1 cellular context compared by ENCODE assay signal in the genomic region with DNA sequence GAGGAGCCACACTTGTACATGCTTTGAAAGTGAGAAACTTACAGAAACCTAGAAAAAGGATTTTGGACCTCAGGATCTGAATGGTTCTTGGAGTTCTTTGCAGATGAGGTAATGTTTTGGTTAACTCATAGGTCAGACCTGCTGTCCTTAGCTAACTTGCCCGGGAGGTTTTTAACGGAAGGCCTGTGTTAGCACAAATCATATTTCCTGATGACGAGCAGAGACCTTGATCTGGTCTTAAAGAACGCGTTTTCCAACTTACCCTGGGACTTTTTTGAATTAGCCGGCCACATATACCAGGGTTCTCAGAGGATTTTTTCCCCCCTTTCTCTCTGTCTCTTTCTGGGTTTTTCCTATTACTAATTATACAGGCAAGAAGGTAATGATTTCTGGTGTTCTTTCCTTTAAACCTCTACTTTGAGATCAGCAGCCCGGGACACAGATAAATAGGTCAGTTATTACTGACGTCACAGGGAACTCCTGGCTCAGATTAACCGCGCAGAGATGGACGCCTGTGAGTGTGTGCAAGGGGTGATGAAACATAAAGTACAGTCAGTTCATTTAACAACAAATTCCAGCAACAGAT.
TF ChIP-seq lines count a peak whose summit lies in the region.

No MANE protein-coding gene starts in this region.

TF ChIP-seq in HepG2, 621 proteins besides CTCF, POLR2A, EP300 and RAD21 (continued from another document and continues in another):
- no peak for TF ChIP-seq ATM (IDR thresholded peaks at IDR 0.05; ENCODE audit: borderline replicate concordance)
- peak; percentile 80 for TF ChIP-seq NCOA2 (CRISPR knock-in tag; IDR thresholded peaks at IDR 0.05)
- TF ChIP-seq MEIS1 (CRISPR knock-in tag; IDR thresholded peaks at IDR 0.05; ENCODE audit: borderline replicate concordance) = no peak
- TF ChIP-seq JDP2 (CRISPR knock-in tag; IDR thresholded peaks at IDR 0.05; ENCODE audit: borderline replicate concordance) = no peak
- no peak for TF ChIP-seq ZNF282 (IDR thresholded peaks at IDR 0.05; ENCODE audit: partially characterized antibody)
- TF ChIP-seq MXD4 (CRISPR knock-in tag; IDR thresholded peaks at IDR 0.05) = no peak
- no peak for TF ChIP-seq ESRRA (CRISPR knock-in tag; IDR thresholded peaks at IDR 0.05; ENCODE audit: low read depth)
- TF ChIP-seq, protein P1, sequence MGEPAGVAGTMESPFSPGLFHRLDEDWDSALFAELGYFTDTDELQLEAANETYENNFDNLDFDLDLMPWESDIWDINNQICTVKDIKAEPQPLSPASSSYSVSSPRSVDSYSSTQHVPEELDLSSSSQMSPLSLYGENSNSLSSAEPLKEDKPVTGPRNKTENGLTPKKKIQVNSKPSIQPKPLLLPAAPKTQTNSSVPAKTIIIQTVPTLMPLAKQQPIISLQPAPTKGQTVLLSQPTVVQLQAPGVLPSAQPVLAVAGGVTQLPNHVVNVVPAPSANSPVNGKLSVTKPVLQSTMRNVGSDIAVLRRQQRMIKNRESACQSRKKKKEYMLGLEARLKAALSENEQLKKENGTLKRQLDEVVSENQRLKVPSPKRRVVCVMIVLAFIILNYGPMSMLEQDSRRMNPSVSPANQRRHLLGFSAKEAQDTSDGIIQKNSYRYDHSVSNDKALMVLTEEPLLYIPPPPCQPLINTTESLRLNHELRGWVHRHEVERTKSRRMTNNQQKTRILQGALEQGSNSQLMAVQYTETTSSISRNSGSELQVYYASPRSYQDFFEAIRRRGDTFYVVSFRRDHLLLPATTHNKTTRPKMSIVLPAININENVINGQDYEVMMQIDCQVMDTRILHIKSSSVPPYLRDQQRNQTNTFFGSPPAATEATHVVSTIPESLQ (CRISPR knock-in tag; conservative IDR thresholded peaks at IDR 0.05) = no peak
- TF ChIP-seq ZFX (CRISPR knock-in tag; IDR thresholded peaks at IDR 0.05; ENCODE audit: low read depth) = peak; percentile 46
- TF ChIP-seq, protein P2, sequence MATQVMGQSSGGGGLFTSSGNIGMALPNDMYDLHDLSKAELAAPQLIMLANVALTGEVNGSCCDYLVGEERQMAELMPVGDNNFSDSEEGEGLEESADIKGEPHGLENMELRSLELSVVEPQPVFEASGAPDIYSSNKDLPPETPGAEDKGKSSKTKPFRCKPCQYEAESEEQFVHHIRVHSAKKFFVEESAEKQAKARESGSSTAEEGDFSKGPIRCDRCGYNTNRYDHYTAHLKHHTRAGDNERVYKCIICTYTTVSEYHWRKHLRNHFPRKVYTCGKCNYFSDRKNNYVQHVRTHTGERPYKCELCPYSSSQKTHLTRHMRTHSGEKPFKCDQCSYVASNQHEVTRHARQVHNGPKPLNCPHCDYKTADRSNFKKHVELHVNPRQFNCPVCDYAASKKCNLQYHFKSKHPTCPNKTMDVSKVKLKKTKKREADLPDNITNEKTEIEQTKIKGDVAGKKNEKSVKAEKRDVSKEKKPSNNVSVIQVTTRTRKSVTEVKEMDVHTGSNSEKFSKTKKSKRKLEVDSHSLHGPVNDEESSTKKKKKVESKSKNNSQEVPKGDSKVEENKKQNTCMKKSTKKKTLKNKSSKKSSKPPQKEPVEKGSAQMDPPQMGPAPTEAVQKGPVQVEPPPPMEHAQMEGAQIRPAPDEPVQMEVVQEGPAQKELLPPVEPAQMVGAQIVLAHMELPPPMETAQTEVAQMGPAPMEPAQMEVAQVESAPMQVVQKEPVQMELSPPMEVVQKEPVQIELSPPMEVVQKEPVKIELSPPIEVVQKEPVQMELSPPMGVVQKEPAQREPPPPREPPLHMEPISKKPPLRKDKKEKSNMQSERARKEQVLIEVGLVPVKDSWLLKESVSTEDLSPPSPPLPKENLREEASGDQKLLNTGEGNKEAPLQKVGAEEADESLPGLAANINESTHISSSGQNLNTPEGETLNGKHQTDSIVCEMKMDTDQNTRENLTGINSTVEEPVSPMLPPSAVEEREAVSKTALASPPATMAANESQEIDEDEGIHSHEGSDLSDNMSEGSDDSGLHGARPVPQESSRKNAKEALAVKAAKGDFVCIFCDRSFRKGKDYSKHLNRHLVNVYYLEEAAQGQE (IDR thresholded peaks at IDR 0.05; ENCODE audit: borderline replicate concordance in 1 of 2, low read depth in 1 of 2, low read length in 2 of 2) = no peak
- TF ChIP-seq PITX1 (CRISPR knock-in tag; IDR thresholded peaks at IDR 0.05) = no peak
- no peak for TF ChIP-seq PHF5A (CRISPR knock-in tag; IDR thresholded peaks at IDR 0.05; ENCODE audit: low read depth, unreplicated experiment)
- no peak for TF ChIP-seq TP53 (CRISPR knock-in tag; conservative IDR thresholded peaks at IDR 0.05)
- TF ChIP-seq ZNF343 (CRISPR knock-in tag; IDR thresholded peaks at IDR 0.05) = no peak
- no peak for TF ChIP-seq FOXC1 (CRISPR knock-in tag; IDR thresholded peaks at IDR 0.05; ENCODE audit: borderline replicate concordance)
- no peak for TF ChIP-seq HOXA9 (CRISPR knock-in tag; IDR thresholded peaks at IDR 0.05; ENCODE audit: borderline replicate concordance)
- no peak for TF ChIP-seq TOE1 (CRISPR knock-in tag; IDR thresholded peaks at IDR 0.05)
- TF ChIP-seq CREM (IDR thresholded peaks at IDR 0.05) = peak; percentile 78
- TF ChIP-seq CREM (CRISPR knock-in tag; IDR thresholded peaks at IDR 0.05) = no peak
- no peak for TF ChIP-seq ZNF333 (CRISPR knock-in tag; IDR thresholded peaks at IDR 0.05; ENCODE audit: borderline replicate concordance)
- TF ChIP-seq, protein P3, sequence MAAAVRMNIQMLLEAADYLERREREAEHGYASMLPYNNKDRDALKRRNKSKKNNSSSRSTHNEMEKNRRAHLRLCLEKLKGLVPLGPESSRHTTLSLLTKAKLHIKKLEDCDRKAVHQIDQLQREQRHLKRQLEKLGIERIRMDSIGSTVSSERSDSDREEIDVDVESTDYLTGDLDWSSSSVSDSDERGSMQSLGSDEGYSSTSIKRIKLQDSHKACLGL (CRISPR knock-in tag; IDR thresholded peaks at IDR 0.05) = no peak
- TF ChIP-seq SIN3A (IDR thresholded peaks at IDR 0.05; ENCODE audit: borderline replicate concordance, low read depth, low read length) = no peak
- peak; percentile 52; the same call in 1 of the 2 replicates for TF ChIP-seq SALL1 (CRISPR knock-in tag; IDR thresholded peaks at IDR 0.05)
- TF ChIP-seq, protein P4, sequence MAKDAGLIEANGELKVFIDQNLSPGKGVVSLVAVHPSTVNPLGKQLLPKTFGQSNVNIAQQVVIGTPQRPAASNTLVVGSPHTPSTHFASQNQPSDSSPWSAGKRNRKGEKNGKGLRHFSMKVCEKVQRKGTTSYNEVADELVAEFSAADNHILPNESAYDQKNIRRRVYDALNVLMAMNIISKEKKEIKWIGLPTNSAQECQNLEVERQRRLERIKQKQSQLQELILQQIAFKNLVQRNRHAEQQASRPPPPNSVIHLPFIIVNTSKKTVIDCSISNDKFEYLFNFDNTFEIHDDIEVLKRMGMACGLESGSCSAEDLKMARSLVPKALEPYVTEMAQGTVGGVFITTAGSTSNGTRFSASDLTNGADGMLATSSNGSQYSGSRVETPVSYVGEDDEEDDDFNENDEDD (CRISPR knock-in tag; IDR thresholded peaks at IDR 0.05; ENCODE audit: borderline replicate concordance) = no peak
- TF ChIP-seq ZZZ3 (CRISPR knock-in tag; IDR thresholded peaks at IDR 0.05; ENCODE audit: borderline replicate concordance) = no peak
- TF ChIP-seq, protein P5, sequence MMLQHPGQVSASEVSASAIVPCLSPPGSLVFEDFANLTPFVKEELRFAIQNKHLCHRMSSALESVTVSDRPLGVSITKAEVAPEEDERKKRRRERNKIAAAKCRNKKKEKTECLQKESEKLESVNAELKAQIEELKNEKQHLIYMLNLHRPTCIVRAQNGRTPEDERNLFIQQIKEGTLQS (CRISPR knock-in tag; IDR thresholded peaks at IDR 0.05) = peak; percentile 61; the same call in 1 of the 2 replicates
- TF ChIP-seq ZNF44 (CRISPR knock-in tag; IDR thresholded peaks at IDR 0.05) = no peak
- no peak for TF ChIP-seq SUZ12 (IDR thresholded peaks at IDR 0.05; ENCODE audit: low read depth, low read length)
- TF ChIP-seq GZF1 (CRISPR knock-in tag; IDR thresholded peaks at IDR 0.05) = no peak
- no peak for TF ChIP-seq ZFP41 (CRISPR knock-in tag; IDR thresholded peaks at IDR 0.05; ENCODE audit: borderline replicate concordance)
- TF ChIP-seq, protein P6, sequence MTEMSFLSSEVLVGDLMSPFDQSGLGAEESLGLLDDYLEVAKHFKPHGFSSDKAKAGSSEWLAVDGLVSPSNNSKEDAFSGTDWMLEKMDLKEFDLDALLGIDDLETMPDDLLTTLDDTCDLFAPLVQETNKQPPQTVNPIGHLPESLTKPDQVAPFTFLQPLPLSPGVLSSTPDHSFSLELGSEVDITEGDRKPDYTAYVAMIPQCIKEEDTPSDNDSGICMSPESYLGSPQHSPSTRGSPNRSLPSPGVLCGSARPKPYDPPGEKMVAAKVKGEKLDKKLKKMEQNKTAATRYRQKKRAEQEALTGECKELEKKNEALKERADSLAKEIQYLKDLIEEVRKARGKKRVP (CRISPR knock-in tag; IDR thresholded peaks at IDR 0.05) = no peak
- no peak for TF ChIP-seq ZFP36L1 (CRISPR knock-in tag; IDR thresholded peaks at IDR 0.05)
- no peak for TF ChIP-seq ZFP1 (CRISPR knock-in tag; IDR thresholded peaks at IDR 0.05)
- TF ChIP-seq ZBTB21 (CRISPR knock-in tag; IDR thresholded peaks at IDR 0.05) = peak; percentile 58
- TF ChIP-seq, protein P7, sequence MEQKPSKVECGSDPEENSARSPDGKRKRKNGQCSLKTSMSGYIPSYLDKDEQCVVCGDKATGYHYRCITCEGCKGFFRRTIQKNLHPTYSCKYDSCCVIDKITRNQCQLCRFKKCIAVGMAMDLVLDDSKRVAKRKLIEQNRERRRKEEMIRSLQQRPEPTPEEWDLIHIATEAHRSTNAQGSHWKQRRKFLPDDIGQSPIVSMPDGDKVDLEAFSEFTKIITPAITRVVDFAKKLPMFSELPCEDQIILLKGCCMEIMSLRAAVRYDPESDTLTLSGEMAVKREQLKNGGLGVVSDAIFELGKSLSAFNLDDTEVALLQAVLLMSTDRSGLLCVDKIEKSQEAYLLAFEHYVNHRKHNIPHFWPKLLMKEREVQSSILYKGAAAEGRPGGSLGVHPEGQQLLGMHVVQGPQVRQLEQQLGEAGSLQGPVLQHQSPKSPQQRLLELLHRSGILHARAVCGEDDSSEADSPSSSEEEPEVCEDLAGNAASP (CRISPR knock-in tag; IDR thresholded peaks at IDR 0.05; ENCODE audit: borderline replicate concordance) = peak; percentile 92; the same call in 1 of the 2 replicates
- TF ChIP-seq SP1 (IDR thresholded peaks at IDR 0.05) = no peak
- no peak for TF ChIP-seq SP1 (CRISPR knock-in tag; IDR thresholded peaks at IDR 0.05)
- TF ChIP-seq, protein P8, sequence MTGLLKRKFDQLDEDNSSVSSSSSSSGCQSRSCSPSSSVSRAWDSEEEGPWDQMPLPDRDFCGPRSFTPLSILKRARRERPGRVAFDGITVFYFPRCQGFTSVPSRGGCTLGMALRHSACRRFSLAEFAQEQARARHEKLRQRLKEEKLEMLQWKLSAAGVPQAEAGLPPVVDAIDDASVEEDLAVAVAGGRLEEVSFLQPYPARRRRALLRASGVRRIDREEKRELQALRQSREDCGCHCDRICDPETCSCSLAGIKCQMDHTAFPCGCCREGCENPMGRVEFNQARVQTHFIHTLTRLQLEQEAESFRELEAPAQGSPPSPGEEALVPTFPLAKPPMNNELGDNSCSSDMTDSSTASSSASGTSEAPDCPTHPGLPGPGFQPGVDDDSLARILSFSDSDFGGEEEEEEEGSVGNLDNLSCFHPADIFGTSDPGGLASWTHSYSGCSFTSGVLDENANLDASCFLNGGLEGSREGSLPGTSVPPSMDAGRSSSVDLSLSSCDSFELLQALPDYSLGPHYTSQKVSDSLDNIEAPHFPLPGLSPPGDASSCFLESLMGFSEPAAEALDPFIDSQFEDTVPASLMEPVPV (CRISPR knock-in tag; IDR thresholded peaks at IDR 0.05) = no peak
- TF ChIP-seq, protein P9, sequence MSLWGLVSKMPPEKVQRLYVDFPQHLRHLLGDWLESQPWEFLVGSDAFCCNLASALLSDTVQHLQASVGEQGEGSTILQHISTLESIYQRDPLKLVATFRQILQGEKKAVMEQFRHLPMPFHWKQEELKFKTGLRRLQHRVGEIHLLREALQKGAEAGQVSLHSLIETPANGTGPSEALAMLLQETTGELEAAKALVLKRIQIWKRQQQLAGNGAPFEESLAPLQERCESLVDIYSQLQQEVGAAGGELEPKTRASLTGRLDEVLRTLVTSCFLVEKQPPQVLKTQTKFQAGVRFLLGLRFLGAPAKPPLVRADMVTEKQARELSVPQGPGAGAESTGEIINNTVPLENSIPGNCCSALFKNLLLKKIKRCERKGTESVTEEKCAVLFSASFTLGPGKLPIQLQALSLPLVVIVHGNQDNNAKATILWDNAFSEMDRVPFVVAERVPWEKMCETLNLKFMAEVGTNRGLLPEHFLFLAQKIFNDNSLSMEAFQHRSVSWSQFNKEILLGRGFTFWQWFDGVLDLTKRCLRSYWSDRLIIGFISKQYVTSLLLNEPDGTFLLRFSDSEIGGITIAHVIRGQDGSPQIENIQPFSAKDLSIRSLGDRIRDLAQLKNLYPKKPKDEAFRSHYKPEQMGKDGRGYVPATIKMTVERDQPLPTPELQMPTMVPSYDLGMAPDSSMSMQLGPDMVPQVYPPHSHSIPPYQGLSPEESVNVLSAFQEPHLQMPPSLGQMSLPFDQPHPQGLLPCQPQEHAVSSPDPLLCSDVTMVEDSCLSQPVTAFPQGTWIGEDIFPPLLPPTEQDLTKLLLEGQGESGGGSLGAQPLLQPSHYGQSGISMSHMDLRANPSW (CRISPR knock-in tag; IDR thresholded peaks at IDR 0.05; ENCODE audit: borderline replicate concordance) = no peak
- no peak for TF ChIP-seq KDM2A (CRISPR knock-in tag; IDR thresholded peaks at IDR 0.05; ENCODE audit: borderline replicate concordance, low read depth)
- TF ChIP-seq ZNF121 (CRISPR knock-in tag; IDR thresholded peaks at IDR 0.05) = no peak
- TF ChIP-seq, protein P10, sequence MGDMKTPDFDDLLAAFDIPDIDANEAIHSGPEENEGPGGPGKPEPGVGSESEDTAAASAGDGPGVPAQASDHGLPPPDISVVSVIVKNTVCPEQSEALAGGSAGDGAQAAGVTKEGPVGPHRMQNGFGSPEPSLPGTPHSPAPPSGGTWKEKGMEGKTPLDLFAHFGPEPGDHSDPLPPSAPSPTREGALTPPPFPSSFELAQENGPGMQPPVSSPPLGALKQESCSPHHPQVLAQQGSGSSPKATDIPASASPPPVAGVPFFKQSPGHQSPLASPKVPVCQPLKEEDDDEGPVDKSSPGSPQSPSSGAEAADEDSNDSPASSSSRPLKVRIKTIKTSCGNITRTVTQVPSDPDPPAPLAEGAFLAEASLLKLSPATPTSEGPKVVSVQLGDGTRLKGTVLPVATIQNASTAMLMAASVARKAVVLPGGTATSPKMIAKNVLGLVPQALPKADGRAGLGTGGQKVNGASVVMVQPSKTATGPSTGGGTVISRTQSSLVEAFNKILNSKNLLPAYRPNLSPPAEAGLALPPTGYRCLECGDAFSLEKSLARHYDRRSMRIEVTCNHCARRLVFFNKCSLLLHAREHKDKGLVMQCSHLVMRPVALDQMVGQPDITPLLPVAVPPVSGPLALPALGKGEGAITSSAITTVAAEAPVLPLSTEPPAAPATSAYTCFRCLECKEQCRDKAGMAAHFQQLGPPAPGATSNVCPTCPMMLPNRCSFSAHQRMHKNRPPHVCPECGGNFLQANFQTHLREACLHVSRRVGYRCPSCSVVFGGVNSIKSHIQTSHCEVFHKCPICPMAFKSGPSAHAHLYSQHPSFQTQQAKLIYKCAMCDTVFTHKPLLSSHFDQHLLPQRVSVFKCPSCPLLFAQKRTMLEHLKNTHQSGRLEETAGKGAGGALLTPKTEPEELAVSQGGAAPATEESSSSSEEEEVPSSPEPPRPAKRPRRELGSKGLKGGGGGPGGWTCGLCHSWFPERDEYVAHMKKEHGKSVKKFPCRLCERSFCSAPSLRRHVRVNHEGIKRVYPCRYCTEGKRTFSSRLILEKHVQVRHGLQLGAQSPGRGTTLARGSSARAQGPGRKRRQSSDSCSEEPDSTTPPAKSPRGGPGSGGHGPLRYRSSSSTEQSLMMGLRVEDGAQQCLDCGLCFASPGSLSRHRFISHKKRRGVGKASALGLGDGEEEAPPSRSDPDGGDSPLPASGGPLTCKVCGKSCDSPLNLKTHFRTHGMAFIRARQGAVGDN (CRISPR knock-in tag; IDR thresholded peaks at IDR 0.05) = no peak
